In genomic region chr11:61071880-61072279, GRCh38 we compare ENCODE assay signal across 1 cellular context.
TF ChIP-seq lines count a peak whose summit lies in the region.

No MANE protein-coding gene starts in this region.

TF ChIP-seq in IMR-90, 13 proteins besides CTCF, POLR2A, EP300 and RAD21 (continued from another document):
- TF ChIP-seq RCOR1 (IDR thresholded peaks at IDR 0.05; ENCODE audit: insufficient replicate concordance, low read length) (no peak), RFX5 (IDR thresholded peaks at IDR 0.05; ENCODE audit: low read depth, low read length) (no peak), USF2 (IDR thresholded peaks at IDR 0.05; ENCODE audit: low read depth, low read length) (no peak), ELK1 (IDR thresholded peaks at IDR 0.05; ENCODE audit: borderline replicate concordance, low read depth, low read length) (no peak)
TF ChIP-seq in IMR-90: peak in this region for 0.
